ENCODE assay signal across 1 cellular context in genomic region chr17:50683434-50684287, GRCh38.
TF ChIP-seq lines count a peak whose summit lies in the region.

No MANE protein-coding gene starts in this region.

TF ChIP-seq in HepG2, 621 proteins besides CTCF, POLR2A, EP300 and RAD21 (continues in another document):
- TF ChIP-seq SRSF1 (optimal IDR thresholded peaks at IDR 0.05; ENCODE audit: low read depth, low read length) = peak; percentile 48
- TF ChIP-seq YEATS4 (CRISPR knock-in tag; IDR thresholded peaks at IDR 0.05; ENCODE audit: borderline replicate concordance) = 0 out of 2 replicates have a peak, but pooled peaks have one; percentile 9
- TF ChIP-seq SP5 (CRISPR knock-in tag; IDR thresholded peaks at IDR 0.05; ENCODE audit: borderline replicate concordance, low read depth) = 0 out of 2 replicates have a peak, but pooled peaks have one; percentile 8
- TF ChIP-seq CBFB (CRISPR knock-in tag; IDR thresholded peaks at IDR 0.05) = peak; percentile 19; the same call in 1 of the 2 replicates
- peak; percentile 62; the same call in 1 of the 2 replicates for TF ChIP-seq ZNF768 (CRISPR knock-in tag; IDR thresholded peaks at IDR 0.05)
- TF ChIP-seq RFXAP (CRISPR knock-in tag; IDR thresholded peaks at IDR 0.05; ENCODE audit: borderline replicate concordance) = 0 out of 2 replicates have a peak, but pooled peaks have one; percentile 27
- no peak for TF ChIP-seq LBX2 (CRISPR knock-in tag; IDR thresholded peaks at IDR 0.05; ENCODE audit: borderline replicate concordance)
- TF ChIP-seq ZNF512B (CRISPR knock-in tag; IDR thresholded peaks at IDR 0.05; ENCODE audit: borderline replicate concordance) = no peak
- no peak for TF ChIP-seq TOE1 (CRISPR knock-in tag; IDR thresholded peaks at IDR 0.05)
- TF ChIP-seq ZNF180 (CRISPR knock-in tag; IDR thresholded peaks at IDR 0.05; ENCODE audit: borderline replicate concordance, low read depth) = 0 out of 2 replicates have a peak, but pooled peaks have one; percentile 45
- TF ChIP-seq GFI1 (CRISPR knock-in tag; IDR thresholded peaks at IDR 0.05; ENCODE audit: borderline replicate concordance) = no peak
- TF ChIP-seq HNRNPL (IDR thresholded peaks at IDR 0.05; ENCODE audit: low read depth, low read length) = peak; percentile 58
- TF ChIP-seq TFDP1 (CRISPR knock-in tag; IDR thresholded peaks at IDR 0.05; ENCODE audit: borderline replicate concordance) = no peak
- TF ChIP-seq BRCA1 (CRISPR knock-in tag; IDR thresholded peaks at IDR 0.05) = no peak
- 0 out of 2 replicates have a peak, but pooled peaks have one; percentile 18 for TF ChIP-seq ZFP41 (CRISPR knock-in tag; IDR thresholded peaks at IDR 0.05; ENCODE audit: borderline replicate concordance)
- no peak for TF ChIP-seq ATRX (CRISPR knock-in tag; IDR thresholded peaks at IDR 0.05; ENCODE audit: borderline replicate concordance)
- no peak for TF ChIP-seq ZNF282 (IDR thresholded peaks at IDR 0.05; ENCODE audit: partially characterized antibody)
- no peak for TF ChIP-seq ZNF546 (CRISPR knock-in tag; conservative IDR thresholded peaks at IDR 0.05)
- TF ChIP-seq MTA1 (CRISPR knock-in tag; IDR thresholded peaks at IDR 0.05; ENCODE audit: borderline replicate concordance) = peak; percentile 39; the same call in 1 of the 2 replicates
- no peak for TF ChIP-seq NKX3-1 (CRISPR knock-in tag; IDR thresholded peaks at IDR 0.05)
- 0 out of 2 replicates have a peak, but pooled peaks have one; percentile 40 for TF ChIP-seq POGK (CRISPR knock-in tag; conservative IDR thresholded peaks at IDR 0.05)
- TF ChIP-seq ZNF333 (CRISPR knock-in tag; IDR thresholded peaks at IDR 0.05; ENCODE audit: borderline replicate concordance) = 0 out of 2 replicates have a peak, but pooled peaks have one; percentile 21
- peak; percentile 23 for TF ChIP-seq RBM39 (IDR thresholded peaks at IDR 0.05; ENCODE audit: low read depth, low read length, poor library complexity, severe bottlenecking)
- TF ChIP-seq NFKB2 (CRISPR knock-in tag; IDR thresholded peaks at IDR 0.05; ENCODE audit: borderline replicate concordance) = peak; percentile 75; the same call in 1 of the 2 replicates
- peak; percentile 29; the same call in 1 of the 2 replicates for TF ChIP-seq ARHGAP35 (CRISPR knock-in tag; IDR thresholded peaks at IDR 0.05; ENCODE audit: borderline replicate concordance)
- TF ChIP-seq NR2F2 (IDR thresholded peaks at IDR 0.05; ENCODE audit: borderline replicate concordance, low read depth) = no peak
- peak; percentile 96 for TF ChIP-seq ZBTB38 (CRISPR knock-in tag; IDR thresholded peaks at IDR 0.05)
- 0 out of 2 replicates have a peak, but pooled peaks have one; percentile 24 for TF ChIP-seq GTF3A (CRISPR knock-in tag; conservative IDR thresholded peaks at IDR 0.05)
- 0 out of 2 replicates have a peak, but pooled peaks have one; percentile 14 for TF ChIP-seq ZNF280B (CRISPR knock-in tag; IDR thresholded peaks at IDR 0.05; ENCODE audit: borderline replicate concordance)
- TF ChIP-seq ZC3H4 (CRISPR knock-in tag; IDR thresholded peaks at IDR 0.05; ENCODE audit: borderline replicate concordance) = 0 out of 2 replicates have a peak, but pooled peaks have one; percentile 31
- 0 out of 2 replicates have a peak, but pooled peaks have one; percentile 57 for TF ChIP-seq ZNF30 (CRISPR knock-in tag; IDR thresholded peaks at IDR 0.05)
- TF ChIP-seq AGO2 (optimal IDR thresholded peaks at IDR 0.05; ENCODE audit: low read depth, low read length) = peak; percentile 91
- TF ChIP-seq ATF7 (IDR thresholded peaks at IDR 0.05) = no peak
- TF ChIP-seq ATF7 (CRISPR knock-in tag; IDR thresholded peaks at IDR 0.05) = peak; percentile 19; the same call in 1 of the 2 replicates
- TF ChIP-seq ZNF891 (CRISPR knock-in tag; IDR thresholded peaks at IDR 0.05) = peak; percentile 21
- no peak for TF ChIP-seq POLR2AphosphoS2 (IDR thresholded peaks at IDR 0.05; ENCODE audit: low read depth, low read length)
- 0 out of 2 replicates have a peak, but pooled peaks have one; percentile 31 for TF ChIP-seq IRX3 (CRISPR knock-in tag; IDR thresholded peaks at IDR 0.05; ENCODE audit: borderline replicate concordance, low read depth)
- TF ChIP-seq FOXA1 (IDR thresholded peaks at IDR 0.05) = no peak
- TF ChIP-seq FOXA1 (CRISPR knock-in tag; IDR thresholded peaks at IDR 0.05) = 0 out of 2 replicates have a peak, but pooled peaks have one; percentile 5
- TF ChIP-seq KLF15 (CRISPR knock-in tag; IDR thresholded peaks at IDR 0.05; ENCODE audit: borderline replicate concordance) = peak; percentile 52; the same call in 1 of the 2 replicates
- no peak for TF ChIP-seq ZNF329 (CRISPR knock-in tag; IDR thresholded peaks at IDR 0.05; ENCODE audit: low read depth)
- TF ChIP-seq RXRA (CRISPR knock-in tag; IDR thresholded peaks at IDR 0.05) = 0 out of 2 replicates have a peak, but pooled peaks have one; percentile 22
- peak; percentile 52; the same call in 1 of the 2 replicates for TF ChIP-seq HIVEP1 (CRISPR knock-in tag; IDR thresholded peaks at IDR 0.05)
- TF ChIP-seq CERS6 (CRISPR knock-in tag; IDR thresholded peaks at IDR 0.05) = no peak
- no peak for TF ChIP-seq ZNF33A (CRISPR knock-in tag; IDR thresholded peaks at IDR 0.05; ENCODE audit: borderline replicate concordance)
- no peak for TF ChIP-seq MLX (CRISPR knock-in tag; IDR thresholded peaks at IDR 0.05)
- 0 out of 2 replicates have a peak, but pooled peaks have one; percentile 36 for TF ChIP-seq PCBP1 (IDR thresholded peaks at IDR 0.05; ENCODE audit: borderline replicate concordance, low read depth, low read length)
- 0 out of 2 replicates have a peak, but pooled peaks have one; percentile 52 for TF ChIP-seq ZNF280D (CRISPR knock-in tag; IDR thresholded peaks at IDR 0.05)
- no peak for TF ChIP-seq KLF16 (CRISPR knock-in tag; IDR thresholded peaks at IDR 0.05)
- no peak for TF ChIP-seq ZNF691 (CRISPR knock-in tag; IDR thresholded peaks at IDR 0.05; ENCODE audit: borderline replicate concordance, low read depth)
- TF ChIP-seq PAX8 (CRISPR knock-in tag; IDR thresholded peaks at IDR 0.05; ENCODE audit: borderline replicate concordance) = 0 out of 2 replicates have a peak, but pooled peaks have one; percentile 32
- 0 out of 2 replicates have a peak, but pooled peaks have one; percentile 38 for TF ChIP-seq ATF3 (CRISPR knock-in tag; IDR thresholded peaks at IDR 0.05)
- peak; percentile 1; the same call in 1 of the 2 replicates for TF ChIP-seq MED1 (CRISPR knock-in tag; IDR thresholded peaks at IDR 0.05)
- TF ChIP-seq SALL1 (CRISPR knock-in tag; IDR thresholded peaks at IDR 0.05) = peak; percentile 17; the same call in 1 of the 2 replicates
- TF ChIP-seq ZNF382 (CRISPR knock-in tag; IDR thresholded peaks at IDR 0.05; ENCODE audit: borderline replicate concordance) = no peak
- TF ChIP-seq ZNF143 (CRISPR knock-in tag; IDR thresholded peaks at IDR 0.05) = 0 out of 2 replicates have a peak, but pooled peaks have one; percentile 52
- TF ChIP-seq HNRNPLL (IDR thresholded peaks at IDR 0.05; ENCODE audit: low read depth, low read length, poor library complexity, severe bottlenecking) = peak; percentile 47
